18 cellular contexts compared by ENCODE assay signal in the genomic region with DNA sequence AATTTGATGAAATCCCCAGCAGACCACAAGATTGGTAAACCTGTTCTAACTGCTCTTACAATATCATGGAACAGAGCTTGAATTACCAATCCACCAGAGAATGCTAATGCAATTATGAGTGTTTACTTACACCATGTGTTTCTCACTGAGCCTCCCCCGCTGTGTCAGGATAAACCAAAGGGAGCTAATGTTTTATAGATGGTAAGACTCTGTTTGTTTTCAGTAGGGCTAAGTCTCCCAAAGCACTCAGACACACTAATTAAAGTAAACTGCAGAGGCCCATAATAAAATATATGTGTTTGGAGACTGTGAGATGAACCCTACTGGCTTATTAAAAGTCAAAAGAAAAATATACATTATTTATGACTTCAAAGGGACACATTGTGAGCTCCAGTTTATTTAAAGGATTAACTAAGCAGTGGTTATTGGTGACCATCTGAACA.
DNase-seq lines count a peak whose midpoint lies in the region.
"Had no signal": no experiment of that assay in that cellular context is flagged by ENCODE, and none has a peak within 500 bp of the region (broad histone marks: within the 10 kb centered on the region; RNA-seq: fewer than 3 reads in every experiment).

No MANE protein-coding gene starts in this region.

- H3K9me3 ChIP-seq in mesenchymal stem cell (ENCODE audit: control insufficient read depth, low read length) = no peaks in the 10 kb centered on the region
- H3K9me3 ChIP-seq: spleen had no signal

- no peaks in the 10 kb centered on the region for H3K79me1 ChIP-seq in mesenchymal stem cell (replicated peaks; ENCODE audit: low read length, poor library complexity, severe bottlenecking)

- H3K4me1 ChIP-seq in mesenchymal stem cell (ENCODE audit: control insufficient read depth, insufficient read depth, low read depth, low read length) = no peaks in the 10 kb centered on the region
- H3K4me1 ChIP-seq: spleen had no signal

- H2BK12ac ChIP-seq in mesenchymal stem cell (ENCODE audit: low read length in 2 of 2) = no peak overlapping the region

- H2BK15ac ChIP-seq in mesenchymal stem cell (ENCODE audit: low read depth, poor library complexity, severe bottlenecking) = no peak overlapping the region

- no peak overlapping the region for H3K18ac ChIP-seq in mesenchymal stem cell (ENCODE audit: low read depth in 1 of 2, low read length in 2 of 2)

- no peak overlapping the region for H4K8ac ChIP-seq in mesenchymal stem cell (ENCODE audit: low read length)

- WGBS in mesenchymal stem cell = no CpG with 5 or more reads among the region's 1 CpG

- no peak overlapping the region for H2AK5ac ChIP-seq in mesenchymal stem cell (ENCODE audit: low read length, severe bottlenecking)

- H2BK120ac ChIP-seq in mesenchymal stem cell (ENCODE audit: low read depth, low read length) = no peak overlapping the region

- H3K9ac ChIP-seq in mesenchymal stem cell (ENCODE audit: low read length) = no peak overlapping the region

- H3K23ac ChIP-seq in mesenchymal stem cell (ENCODE audit: low read length in 2 of 2) = no peak overlapping the region

- H3K4me3 ChIP-seq in mesenchymal stem cell (ENCODE audit: insufficient read depth in 1 of 2, low read depth in 1 of 2, low read length in 2 of 2) = no peak overlapping the region
- H3K4me3 ChIP-seq: GM12878, spleen had no signal

- H3K4me2 ChIP-seq in mesenchymal stem cell (ENCODE audit: low read length, poor library complexity, severe bottlenecking) = no peak overlapping the region

- H3K27me3 ChIP-seq in mesenchymal stem cell (ENCODE audit: control insufficient read depth in 1 of 2, insufficient read depth in 1 of 2, low read length in 2 of 2) = no peaks in the 10 kb centered on the region
- H3K27me3 ChIP-seq: spleen had no signal

- no peak overlapping the region for H3K27ac ChIP-seq in mesenchymal stem cell (ENCODE audit: low read length, poor library complexity, severe bottlenecking)
- H3K27ac ChIP-seq: RWPE1, spleen had no signal

- no peak overlapping the region for H3K14ac ChIP-seq in mesenchymal stem cell (ENCODE audit: low read length in 2 of 2)

- H3K36me3 ChIP-seq in mesenchymal stem cell (ENCODE audit: control insufficient read depth in 1 of 2, insufficient read depth in 2 of 2, low read depth in 1 of 2, low read length in 2 of 2) = no peaks in the 10 kb centered on the region
- H3K36me3 ChIP-seq: spleen had no signal

- H2BK5ac ChIP-seq in mesenchymal stem cell (ENCODE audit: low read depth, low read length, poor library complexity, severe bottlenecking) = no peak overlapping the region

- DNase-seq in DMS153 (lab: John Stamatoyannopoulos, UW) (peak; percentile 87), NCI-H1417 (lab: John Stamatoyannopoulos, UW) (peak; percentile 70 to 99 (median 91)), NCI-H82 treated with DMSO at 0.1 percent for 48 hours (lab: John Stamatoyannopoulos, UW; ENCODE audit: unreplicated experiment) (peak; percentile 94), mesenchymal stem cell (peak; percentile 13), NCI-H1694 treated with DMSO at 0.1 percent for 48 hours (lab: John Stamatoyannopoulos, UW) (no peak), SKM-1 treated with dmso at 0.1 percent for 144 hours (lab: John Stamatoyannopoulos, UW; ENCODE audit: unreplicated experiment) (no peak), SKM-1 (lab: John Stamatoyannopoulos, UW; ENCODE audit: unreplicated experiment) (no peak)
- DNase-seq in stimulated activated CD4-positive, alpha-beta T cell treated with anti-CD3 and anti-CD28 coated beads, Interleukin-2, amount 100 ng/mL, for 24 hours = no peak
- DNase-seq: activated CD4-positive, alpha-beta T cell treated with anti-CD3 and anti-CD28 coated beads for 48 hours; activated naive CD8-positive, alpha-beta T cell treated with anti-CD3 and anti-CD28 coated beads for 36 hours; DMS79 treated with DMSO at 0.1 percent for 48 hours; immature natural killer cell; Kasumi-1; NCI-H226; occipital lobe; spleen had no signal

- H3K4ac ChIP-seq in mesenchymal stem cell (ENCODE audit: low read depth in 1 of 2, low read length in 2 of 2) = no peak overlapping the region

- no peak overlapping the region for H4K91ac ChIP-seq in mesenchymal stem cell (ENCODE audit: low read length)

- no peak overlapping the region for H2AFZ ChIP-seq in mesenchymal stem cell (ENCODE audit: low read depth, low read length)

Comparison
In these comparisons a context has a peak if more than half of its experiments do, and no peak if none do; other contexts are left out.
1. DNase-seq: peak in DMS153 (single experiment), NCI-H1417 (3 of 3), NCI-H82 treated with DMSO at 0.1 percent for 48 hours (single experiment) and mesenchymal stem cell (single experiment); none in NCI-H1694 treated with DMSO at 0.1 percent for 48 hours (single experiment), stimulated activated CD4-positive, alpha-beta T cell treated with anti-CD3 and anti-CD28 coated beads, Interleukin-2, amount 100 ng/mL, for 24 hours (0 of 2), SKM-1 treated with dmso at 0.1 percent for 144 hours (single experiment) and SKM-1 (single experiment).